Comparison of ENCODE assay signal across 24 cellular contexts in genomic region chr22:21693333-21693998, GRCh38. TPM values are rescaled to one million over a fixed set of nuclear protein-coding genes. Genes with fewer than 3 reads are reported as not detected.
DNase-seq lines count a peak whose midpoint lies in the region; ATAC-seq and TF ChIP-seq lines count a peak whose summit lies in the region.
"Had no signal": no experiment of that assay in that cellular context is flagged by ENCODE, and none has a peak within 500 bp of the region (broad histone marks: within the 10 kb centered on the region; RNA-seq: fewer than 3 reads in every experiment).

No MANE protein-coding gene starts in this region.

- BruUV-seq in IMR-90 (replicated peaks; lab: Mats Ljungman, UMichigan) = no TSS peak

- H3K23ac ChIP-seq in IMR-90 (ENCODE audit: low read depth, low read length) = no peak overlapping the region

- no peak overlapping the region for H2BK120ac ChIP-seq in IMR-90 (ENCODE audit: low read depth, low read length)

- 87 to 94% (median 91%) methylated on average over 14 of the region's 14 CpGs for WGBS in heart left ventricle, 4 donors
- 83% methylated on average over 3 of the region's 14 CpGs; no CpG with 5 or more reads in 1 of the 2 experiments for WGBS in IMR-90 (ENCODE audit: extremely low coverage in 2 of 2, insufficient read length in 1 of 2), 2 experiments

- CTCF ChIA-PET in IMR-90 (lab: Yijun Ruan, JAX) = no interaction called here

- H3K4me3 ChIP-seq in heart left ventricle = no peak overlapping the region
- no peak overlapping the region for H3K4me3 ChIP-seq in IMR-90 (ENCODE audit: insufficient read depth, low read depth, low read length)
- H3K4me3 ChIP-seq: A549, PC-9, SJSA1 had no signal

- H2BK20ac ChIP-seq in IMR-90 (ENCODE audit: low read depth, low read length) = no peak overlapping the region

- no peak for ATAC-seq in Right ventricle myocardium superior (ENCODE audit: poor library complexity)
- no peak for ATAC-seq in heart left ventricle
- ATAC-seq in IMR-90 (ENCODE audit: low read depth) = no peak
- no peak for ATAC-seq in effector memory CD8-positive, alpha-beta T cell (replicated peaks)
- ATAC-seq in GM18502 (IDR thresholded peaks at IDR 0.05; ENCODE audit: poor library complexity, unreplicated experiment) = no peak
- ATAC-seq: A549, HepG2, Right ventricle myocardium inferior had no signal

- TF ChIP-seq RAD21 in IMR-90 (IDR thresholded peaks at IDR 0.05; ENCODE audit: low read length) = no peak

- no peak overlapping the region for H4K91ac ChIP-seq in IMR-90 (ENCODE audit: insufficient read depth, low read depth, low read length)

- no peak overlapping the region for H2BK15ac ChIP-seq in IMR-90 (ENCODE audit: low read depth, low read length)

- DNase-seq in Right ventricle myocardium superior = peak; percentile 14
- DNase-seq in heart left ventricle = no peak
- DNase-seq in IMR-90 = no peak
- no peak for DNase-seq in effector memory CD8-positive, alpha-beta T cell
- no peak for DNase-seq in progenitor cell of endocrine pancreas (ENCODE audit: low spot score, unreplicated experiment)
- no peak for DNase-seq in activated T-helper 2 cell treated with anti-CD3 and anti-CD28 coated beads, Interferon-gamma antibody, Interleukin-2, Interleukin-4, amounts not matched to agents 10 μg/mL and 5 μg/mL and 100 μg/mL, durations not matched to agents 14 hours and 24 hours and 36 hours (ENCODE audit: low spot score)
- DNase-seq in NK-92 treated with Interleukin-12 subunit alpha and Interleukin-12 subunit beta, amount 100 ng/mL, for 24 hours (lab: John Stamatoyannopoulos, UW) = no peak
- DNase-seq: AML-193; C1 segment of cervical spinal cord; CD4-positive, alpha-beta memory T cell; COR-L47; KBM-7; NCI-H1105 treated with DMSO at 0.1 percent for 48 hours; NCI-H146; NCI-H1930; NCI-H2107; NCI-H524 treated with DMSO at 0.1 percent for 48 hours; NCI-H82; PC-9 had no signal

- no peak overlapping the region for H3K18ac ChIP-seq in IMR-90 (ENCODE audit: low read depth, low read length)

- POLR2A ChIA-PET in IMR-90 (lab: Charles Lee; ENCODE audit: unreplicated experiment) = no interaction called here

- intact Hi-C loops in Right ventricle myocardium superior (cut with DNase I) (no loop called here), heart left ventricle (cut with DNase I) (no loop called here), IMR-90 (cut with micrococcal nuclease) (no loop called here)
- intact Hi-C loops in activated T-helper 2 cell treated with anti-CD3 and anti-CD28 coated beads, Interferon-gamma antibody, Interleukin-2, Interleukin-4, amounts not matched to agents 10 μg/mL and 5 μg/mL and 100 μg/mL, durations not matched to agents 14 hours and 24 hours and 36 hours (cut with micrococcal nuclease) = no loop called here

- no peak overlapping the region for H3K4me2 ChIP-seq in IMR-90 (ENCODE audit: low read depth, low read length)
- H3K4me2 ChIP-seq: A549, PC-9 had no signal

- H4K20me1 ChIP-seq in IMR-90 (ENCODE audit: insufficient read depth, low read length) = peaks cover 15% of the 10 kb centered on the region

- H2AK9ac ChIP-seq in IMR-90 (replicated peaks; ENCODE audit: low read depth, low read length, poor library complexity) = peak overlapping the region; percentile 28

- in situ Hi-C loops in IMR-90 (cut with MboI; ENCODE audit: low sequenced_read_pairs) = no loop called here

- peaks cover 0 to 17% of the 10 kb centered on the region in 2 experiments; a peak in 1 of 4 replicates for H3K79me1 ChIP-seq in IMR-90 (ENCODE audit: low read depth in 1 of 2, low read length in 2 of 2)

- H3K36me3 Mint-ChIP-seq in effector memory CD8-positive, alpha-beta T cell (ENCODE audit: insufficient read depth) = peaks cover 57% of the 10 kb centered on the region
- peaks cover 25% of the 10 kb centered on the region for H3K36me3 Mint-ChIP-seq in progenitor cell of endocrine pancreas (ENCODE audit: insufficient read depth)
- peaks cover 41% of the 10 kb centered on the region for H3K36me3 Mint-ChIP-seq in activated T-helper 2 cell treated with anti-CD3 and anti-CD28 coated beads, Interferon-gamma antibody, Interleukin-2, Interleukin-4, amounts not matched to agents 10 μg/mL and 5 μg/mL and 100 μg/mL, durations not matched to agents 14 hours and 24 hours and 36 hours (ENCODE audit: low read depth)

- H3K27ac ChIP-seq in heart left ventricle = no peak overlapping the region
- no peak overlapping the region for H3K27ac ChIP-seq in IMR-90 (ENCODE audit: insufficient read depth, low read length)
- H3K27ac ChIP-seq: A549, PC-9, SJSA1 had no signal

- TF ChIP-seq CTCF in heart left ventricle (IDR thresholded peaks at IDR 0.05) (no peak), IMR-90 (conservative IDR thresholded peaks at IDR 0.05; ENCODE audit: low read depth, low read length) (no peak), progenitor cell of endocrine pancreas (IDR thresholded peaks at IDR 0.05; ENCODE audit: unreplicated experiment) (no peak)

- H3K36me3 ChIP-seq in heart left ventricle = peaks cover 0 to 80% (median 68%) of the 10 kb centered on the region in 9 donors
- peaks cover 59% of the 10 kb centered on the region for H3K36me3 ChIP-seq in IMR-90 (ENCODE audit: control insufficient read depth, insufficient read depth, low read length)

- H3K4me3 Mint-ChIP-seq in effector memory CD8-positive, alpha-beta T cell = no peak overlapping the region
- H3K4me3 Mint-ChIP-seq in progenitor cell of endocrine pancreas (ENCODE audit: low read depth) = no peak overlapping the region
- no peak overlapping the region for H3K4me3 Mint-ChIP-seq in activated T-helper 2 cell treated with anti-CD3 and anti-CD28 coated beads, Interferon-gamma antibody, Interleukin-2, Interleukin-4, amounts not matched to agents 10 μg/mL and 5 μg/mL and 100 μg/mL, durations not matched to agents 14 hours and 24 hours and 36 hours (ENCODE audit: low read depth)
- H3K4me3 Mint-ChIP-seq: CD4-positive, alpha-beta memory T cell had no signal

- peaks cover 21% of the 10 kb centered on the region for H3K9me1 ChIP-seq in IMR-90 (ENCODE audit: insufficient read depth, low read length)

- H3K56ac ChIP-seq in IMR-90 (ENCODE audit: extremely low read depth, insufficient read depth, low read length) = no peak overlapping the region

- H3K14ac ChIP-seq in IMR-90 (replicated peaks; ENCODE audit: low read depth, low read length) = no peak overlapping the region

- H3K27me3 ChIP-seq in heart left ventricle (no peaks in the 10 kb centered on the region), IMR-90 (ENCODE audit: control insufficient read depth, insufficient read depth, low read length) (no peaks in the 10 kb centered on the region)
- H3K27me3 ChIP-seq: SJSA1 had no signal

- H3K4ac ChIP-seq in IMR-90 (ENCODE audit: low read depth, low read length) = no peak overlapping the region

- H2BK5ac ChIP-seq in IMR-90 (ENCODE audit: low read depth, low read length, poor library complexity, severe bottlenecking) = no peak overlapping the region

- H3K4me1 Mint-ChIP-seq in effector memory CD8-positive, alpha-beta T cell (ENCODE audit: low read depth in 2 of 2) = peaks cover 13 to 19% of the 10 kb centered on the region in 2 donors
- no peaks in the 10 kb centered on the region for H3K4me1 Mint-ChIP-seq in progenitor cell of endocrine pancreas (ENCODE audit: low read depth)
- peaks cover 6% of the 10 kb centered on the region for H3K4me1 Mint-ChIP-seq in activated T-helper 2 cell treated with anti-CD3 and anti-CD28 coated beads, Interferon-gamma antibody, Interleukin-2, Interleukin-4, amounts not matched to agents 10 μg/mL and 5 μg/mL and 100 μg/mL, durations not matched to agents 14 hours and 24 hours and 36 hours (ENCODE audit: low read depth)

- H2AFZ ChIP-seq in IMR-90 (replicated peaks; ENCODE audit: low read length, poor library complexity) = no peak overlapping the region
- H2AFZ ChIP-seq: PC-9 had no signal

- no peaks in the 10 kb centered on the region for H3K27me3 Mint-ChIP-seq in effector memory CD8-positive, alpha-beta T cell
- no peaks in the 10 kb centered on the region for H3K27me3 Mint-ChIP-seq in progenitor cell of endocrine pancreas
- no peaks in the 10 kb centered on the region for H3K27me3 Mint-ChIP-seq in activated T-helper 2 cell treated with anti-CD3 and anti-CD28 coated beads, Interferon-gamma antibody, Interleukin-2, Interleukin-4, amounts not matched to agents 10 μg/mL and 5 μg/mL and 100 μg/mL, durations not matched to agents 14 hours and 24 hours and 36 hours (ENCODE audit: low read depth)
- H3K27me3 Mint-ChIP-seq: CD4-positive, alpha-beta memory T cell had no signal

- H3K9me3 ChIP-seq in heart left ventricle (no peaks in the 10 kb centered on the region), IMR-90 (ENCODE audit: control insufficient read depth, insufficient read depth, low read length) (no peaks in the 10 kb centered on the region)
- H3K9me3 ChIP-seq: A549, SJSA1 had no signal

- H4K5ac ChIP-seq in IMR-90 (ENCODE audit: low read depth, low read length) = no peak overlapping the region

- H3K27ac Mint-ChIP-seq in effector memory CD8-positive, alpha-beta T cell = peak overlapping the region; percentile 8 to 70
- H3K27ac Mint-ChIP-seq in progenitor cell of endocrine pancreas = peak overlapping the region; percentile 49
- no peak overlapping the region for H3K27ac Mint-ChIP-seq in activated T-helper 2 cell treated with anti-CD3 and anti-CD28 coated beads, Interferon-gamma antibody, Interleukin-2, Interleukin-4, amounts not matched to agents 10 μg/mL and 5 μg/mL and 100 μg/mL, durations not matched to agents 14 hours and 24 hours and 36 hours

- TF ChIP-seq POLR2A in heart left ventricle (IDR thresholded peaks at IDR 0.05) (no peak), IMR-90 (IDR thresholded peaks at IDR 0.05; ENCODE audit: low read depth, low read length) (no peak)

- no peak overlapping the region for H2AK5ac ChIP-seq in IMR-90 (ENCODE audit: low read depth, low read length)

- no peak overlapping the region for H3K9ac ChIP-seq in IMR-90 (ENCODE audit: low read depth, low read length)

- dilution Hi-C loops in IMR-90 (cut with HindIII; ENCODE audit: low sequenced_read_pairs, unreplicated experiment) = no loop called here

- H3K9me3 Mint-ChIP-seq in effector memory CD8-positive, alpha-beta T cell = no peaks in the 10 kb centered on the region
- no peaks in the 10 kb centered on the region for H3K9me3 Mint-ChIP-seq in progenitor cell of endocrine pancreas (ENCODE audit: low read depth)
- no peaks in the 10 kb centered on the region for H3K9me3 Mint-ChIP-seq in activated T-helper 2 cell treated with anti-CD3 and anti-CD28 coated beads, Interferon-gamma antibody, Interleukin-2, Interleukin-4, amounts not matched to agents 10 μg/mL and 5 μg/mL and 100 μg/mL, durations not matched to agents 14 hours and 24 hours and 36 hours
- H3K9me3 Mint-ChIP-seq: CD4-positive, alpha-beta memory T cell had no signal

- H3K4me1 ChIP-seq in heart left ventricle (peaks cover 0 to 16% (median 11%) of the 10 kb centered on the region in 12 donors), IMR-90 (ENCODE audit: control insufficient read depth, insufficient read depth, low read length) (peaks cover 9% of the 10 kb centered on the region)
- H3K4me1 ChIP-seq: A549 had no signal

- no peak overlapping the region for H4K8ac ChIP-seq in IMR-90 (ENCODE audit: low read depth in 2 of 2, low read length in 2 of 2)

RNA-seq across cellular contexts. Expression of gene PPIL2, which starts 27.7 kb away (rescaled TPM):
- total RNA-seq in Right ventricle myocardium superior (22.5 TPM), heart left ventricle (10 to 100 TPM; 13.5 to 31.0 (median 23.8) TPM), IMR-90 (2012; rRNA removed) (20.6 and 21.4 TPM in 2 replicates), progenitor cell of endocrine pancreas (46.7 and 49.2 TPM in 2 replicates)
- polyA plus RNA-seq in heart left ventricle (10 to 100 TPM; 23.2 to 25.8 TPM), IMR-90 (2012; rRNA removed) (59.9 and 62.1 TPM in 2 replicates)
- 29.9 and 41.9 TPM in 2 replicates for polyA plus RNA-seq in IMR-90 (2012; cell fraction: cytosol; rRNA removed)
- polyA plus RNA-seq in IMR-90 (2012; cell fraction: nucleus; rRNA removed; ENCODE audit: low replicate concordance) = 190 and 219 TPM in 2 replicates
- total RNA-seq in activated T-helper 2 cell treated with anti-CD3 and anti-CD28 coated beads, Interferon-gamma antibody, Interleukin-2, Interleukin-4, amounts not matched to agents 10 μg/mL and 5 μg/mL and 100 μg/mL, durations not matched to agents 14 hours and 24 hours and 36 hours = 53.9 and 55.4 TPM in 2 replicates

RNA-seq across cellular contexts. Expression of gene YPEL1, which starts 42.1 kb away (rescaled TPM):
- total RNA-seq in Right ventricle myocardium superior (3.1 TPM), heart left ventricle (10 to 100 TPM in 1 of 9 donors, 1 to 10 TPM in 8; 6.3 to 10.0 (median 7.5) TPM), IMR-90 (2012; rRNA removed) (0.72 and 1.1 TPM in 2 replicates), progenitor cell of endocrine pancreas (24.9 and 30.5 TPM in 2 replicates)
- polyA plus RNA-seq in heart left ventricle (1 to 10 TPM; 2.5 to 2.8 TPM), IMR-90 (2012; rRNA removed) (1.2 and 1.3 TPM in 2 replicates)
- 1.5 and 2.4 TPM in 2 replicates for polyA plus RNA-seq in IMR-90 (2012; cell fraction: cytosol; rRNA removed)
- polyA plus RNA-seq in IMR-90 (2012; cell fraction: nucleus; rRNA removed; ENCODE audit: low replicate concordance) = 1.5 and 3.2 TPM in 2 replicates
- 1.5 and 1.9 TPM in 2 replicates for total RNA-seq in activated T-helper 2 cell treated with anti-CD3 and anti-CD28 coated beads, Interferon-gamma antibody, Interleukin-2, Interleukin-4, amounts not matched to agents 10 μg/mL and 5 μg/mL and 100 μg/mL, durations not matched to agents 14 hours and 24 hours and 36 hours

RNA-seq across cellular contexts. Expression of gene SDF2L1, which starts 51.4 kb away (rescaled TPM):
- total RNA-seq in Right ventricle myocardium superior (20.4 TPM), heart left ventricle (10 to 100 TPM; 14.1 to 54.1 (median 24.5) TPM), IMR-90 (2012; rRNA removed) (18.8 and 25.0 TPM in 2 replicates), progenitor cell of endocrine pancreas (27.0 and 28.2 TPM in 2 replicates)
- polyA plus RNA-seq in heart left ventricle (100 to 1,000 TPM in 1 of 2 donors, 10 to 100 TPM in 1; 22.7 to 226 TPM), IMR-90 (2012; rRNA removed) (51.1 and 72.6 TPM in 2 replicates)
- polyA plus RNA-seq in IMR-90 (2012; cell fraction: cytosol; rRNA removed) = 93.6 and 121 TPM in 2 replicates
- 11.1 and 41.3 TPM in 2 replicates for polyA plus RNA-seq in IMR-90 (2012; cell fraction: nucleus; rRNA removed; ENCODE audit: low replicate concordance)
- total RNA-seq in activated T-helper 2 cell treated with anti-CD3 and anti-CD28 coated beads, Interferon-gamma antibody, Interleukin-2, Interleukin-4, amounts not matched to agents 10 μg/mL and 5 μg/mL and 100 μg/mL, durations not matched to agents 14 hours and 24 hours and 36 hours = 95.6 and 97.9 TPM in 2 replicates
